8 cellular contexts compared by ENCODE assay signal in genomic region chr15:72474466-72474911, GRCh38. TPM values are rescaled to one million over a fixed set of nuclear protein-coding genes. Genes with fewer than 3 reads are reported as not detected.
DNase-seq lines count a peak whose midpoint lies in the region; ATAC-seq and TF ChIP-seq lines count a peak whose summit lies in the region.

No MANE protein-coding gene starts in this region.

- 0% methylated on average over 67 of the region's 67 CpGs for WGBS in ectodermal cell, 2 experiments

- no peak for TF ChIP-seq CTCF in AG09309 (IDR thresholded peaks at IDR 0.05; ENCODE audit: control insufficient read depth, insufficient read depth, low read depth, low read length, missing control alignments)
- TF ChIP-seq CTCF in NB4 (IDR thresholded peaks at IDR 0.05; ENCODE audit: low read depth, low read length): no peak

- H3K36me3 ChIP-seq in ectodermal cell (ENCODE audit: control insufficient read depth, insufficient read depth, low read length) (no peaks in the 10 kb centered on the region), mucosa of stomach (ENCODE audit: control insufficient read depth, insufficient read depth, low read length) (no peaks in the 10 kb centered on the region)

- ATAC-seq in GM21367 (IDR thresholded peaks at IDR 0.05; ENCODE audit: unreplicated experiment) (peak; percentile 11), HG03159 (IDR thresholded peaks at IDR 0.05; ENCODE audit: unreplicated experiment) (no peak)

- no peak for DNase-seq in AG09309 (ENCODE audit: low read depth)
- DNase-seq in NB4 (ENCODE audit: low read depth): no peak
- DNase-seq in foreskin melanocyte: no peak
- DNase-seq in NCI-H187 (lab: John Stamatoyannopoulos, UW): no peak

- H3K4me1 ChIP-seq in ectodermal cell (ENCODE audit: control insufficient read depth, insufficient read depth, low read length): no peaks in the 10 kb centered on the region
- peaks cover 18% of the 10 kb centered on the region for H3K4me1 ChIP-seq in mucosa of stomach (ENCODE audit: control insufficient read depth, insufficient read depth, low read length)

- H3K27me3 ChIP-seq in ectodermal cell (ENCODE audit: control insufficient read depth, insufficient read depth, low read length, poor library complexity, severe bottlenecking): no peaks in the 10 kb centered on the region
- no peaks in the 10 kb centered on the region for H3K27me3 ChIP-seq in mucosa of stomach (ENCODE audit: control insufficient read depth, insufficient read depth, low read length)

- TF ChIP-seq POLR2A in NB4 (IDR thresholded peaks at IDR 0.05; ENCODE audit: extremely low read depth, insufficient read length): no peak

- peak overlapping the region; percentile 99 for H3K27ac ChIP-seq in ectodermal cell (ENCODE audit: insufficient read depth, low read depth, low read length, poor library complexity, severe bottlenecking)

- peak overlapping the region; percentile 100 for H3K9ac ChIP-seq in mucosa of stomach (ENCODE audit: low read length)

- no peaks in the 10 kb centered on the region for H3K9me3 ChIP-seq in ectodermal cell (ENCODE audit: control insufficient read depth, low read length)
- no peaks in the 10 kb centered on the region for H3K9me3 ChIP-seq in mucosa of stomach (ENCODE audit: control insufficient read depth, low read length)

- H3K4me3 ChIP-seq in AG09309 (ENCODE audit: control insufficient read depth, low read depth, low read length): peak overlapping the region; percentile 90
- peak overlapping the region; percentile 95 for H3K4me3 ChIP-seq in NB4 (ENCODE audit: low read depth, low read length)
- peak overlapping the region; percentile 79 for H3K4me3 ChIP-seq in ectodermal cell (ENCODE audit: insufficient read depth, low read depth, low read length)
- peak overlapping the region; percentile 39 for H3K4me3 ChIP-seq in mucosa of stomach (ENCODE audit: low read length)

RNA-seq across cellular contexts. Expression of gene ARIH1, which starts 0.4 kb away (rescaled TPM):
- 114 TPM for polyA plus RNA-seq in ectodermal cell (2013, experiment 1 of 4)
- polyA plus RNA-seq in ectodermal cell (2013, experiment 2 of 4): 128 TPM
- polyA plus RNA-seq in ectodermal cell (2013, experiment 3 of 4): 103 TPM
- 110 TPM for polyA plus RNA-seq in ectodermal cell (2013, experiment 4 of 4)

Comparison
In these comparisons a context has a peak if more than half of its experiments do, and no peak if none do; other contexts are left out.
1. H3K4me3 ChIP-seq: peak in every context shown above with its lines; median percentile 95 in NB4; 90 in AG09309; 79 in ectodermal cell; 39 in mucosa of stomach.